In genomic region chr3:128746881-128747280, GRCh38 we compare ENCODE assay signal across 18 cellular contexts. TPM values are rescaled to one million over a fixed set of nuclear protein-coding genes. Genes with fewer than 3 reads are reported as not detected.
A peak's percentile ranks its signal among the peaks of the same experiment; 100 is the strongest.
DNase-seq lines count a peak whose midpoint lies in the region; ATAC-seq and TF ChIP-seq lines count a peak whose summit lies in the region.
"Had no signal": no experiment of that assay in that cellular context is flagged by ENCODE, and none has a peak within 500 bp of the region (broad histone marks: within the 10 kb centered on the region; RNA-seq: fewer than 3 reads in every experiment).

No MANE protein-coding gene starts in this region.

- no peak overlapping the region for H3K9ac ChIP-seq in trophoblast cell (ENCODE audit: low read length)
- H3K9ac ChIP-seq: BLaER1 had no signal

- H3K4me3 ChIP-seq in right lobe of liver (no peak overlapping the region), trophoblast cell (ENCODE audit: low read depth, low read length) (no peak overlapping the region)
- H3K4me3 ChIP-seq: BLaER1, GM12878, HAP-1 had no signal

- no peak overlapping the region for H2AFZ ChIP-seq in trophoblast cell (ENCODE audit: insufficient read depth, low read length, poor library complexity)

- H3K27me3 ChIP-seq in right lobe of liver (no peaks in the 10 kb centered on the region), trophoblast cell (ENCODE audit: insufficient read depth, low read length) (no peaks in the 10 kb centered on the region)
- H3K27me3 ChIP-seq: BLaER1 had no signal

- no peak overlapping the region for H2BK12ac ChIP-seq in trophoblast cell (ENCODE audit: low read length)

- no peak overlapping the region for H4K91ac ChIP-seq in trophoblast cell (ENCODE audit: low read depth, low read length)

- H4K8ac ChIP-seq in trophoblast cell (ENCODE audit: low read depth, low read length): no peak overlapping the region

- no peak overlapping the region for H3K23ac ChIP-seq in trophoblast cell (ENCODE audit: low read length)

- H3K79me2 ChIP-seq in trophoblast cell (ENCODE audit: control insufficient read depth, insufficient read depth, low read length, poor library complexity): peaks cover 19% of the 10 kb centered on the region

- H3K4ac ChIP-seq in trophoblast cell (ENCODE audit: low read depth, low read length): peak overlapping the region; percentile 52

- H3K27ac ChIP-seq in right lobe of liver (no peak overlapping the region), trophoblast cell (ENCODE audit: low read depth, low read length) (no peak overlapping the region)
- H3K27ac ChIP-seq: BLaER1, C4-2B had no signal

- H3K4me1 ChIP-seq in right lobe of liver (peaks cover 0 to 14% (median 0%) of the 10 kb centered on the region in 4 donors), trophoblast cell (ENCODE audit: control insufficient read depth in 1 of 2, insufficient read depth in 2 of 2, low read length in 2 of 2) (no peaks in the 10 kb centered on the region)
- H3K4me1 ChIP-seq: BLaER1, Caco-2, HAP-1 had no signal

- no peak overlapping the region for H2AK5ac ChIP-seq in trophoblast cell (ENCODE audit: low read length)

- no peak for TF ChIP-seq CTCF in right lobe of liver (IDR thresholded peaks at IDR 0.05)

- no peaks in the 10 kb centered on the region for H3K9me3 ChIP-seq in right lobe of liver
- H3K9me3 ChIP-seq in trophoblast cell (ENCODE audit: insufficient read depth, low read depth, low read length): peaks cover 6% of the 10 kb centered on the region
- H3K9me3 ChIP-seq: Caco-2, HAP-1 had no signal

- TF ChIP-seq POLR2A in right lobe of liver (IDR thresholded peaks at IDR 0.05): no peak

- no peak overlapping the region for H2BK120ac ChIP-seq in trophoblast cell (ENCODE audit: insufficient read depth, low read length, poor library complexity)

- H3K79me1 ChIP-seq in trophoblast cell (ENCODE audit: low read length): no peaks in the 10 kb centered on the region

- no peak overlapping the region for H4K12ac ChIP-seq in trophoblast cell (ENCODE audit: low read depth, low read length)

- 36% methylated on average over 2 of the region's 2 CpGs for WGBS in right lobe of liver (ENCODE audit: insufficient coverage, low coverage, low lambda C conversion rate, missing lambda C conversion rate)
- WGBS in trophoblast cell (ENCODE audit: extremely low coverage, insufficient coverage, insufficient read length): no CpG with 5 or more reads among the region's 2 CpGs

- H3K14ac ChIP-seq in trophoblast cell (ENCODE audit: low read length): no peak overlapping the region

- H2BK5ac ChIP-seq in trophoblast cell (ENCODE audit: low read depth, low read length, poor library complexity): no peak overlapping the region

- intact Hi-C loops in left colon (cut with DNase I, micrococcal nuclease) (no loop called here), right lobe of liver (cut with DNase I) (no loop called here)

- no peak for DNase-seq in left colon
- no peak for DNase-seq in right lobe of liver
- no peak for DNase-seq in trophoblast cell
- no peak for DNase-seq in NCI-H510A (lab: John Stamatoyannopoulos, UW)
- no peak for DNase-seq in NOMO-1 treated with DMSO at 0.1 percent for 48 hours (lab: John Stamatoyannopoulos, UW; ENCODE audit: unreplicated experiment)
- no peak for DNase-seq in GM19240 (ENCODE audit: insufficient read length, low spot score)
- DNase-seq: Caco-2; CD4-positive, CD25-positive, alpha-beta regulatory T cell; CD8-positive, alpha-beta T cell; DMS153; EL; GDM1; GOT3; HFFc6 had no signal

- H3K36me3 ChIP-seq in right lobe of liver (no peaks in the 10 kb centered on the region), trophoblast cell (ENCODE audit: control insufficient read depth in 1 of 2, insufficient read depth in 2 of 2, low read length in 2 of 2) (peaks cover 16 to 23% of the 10 kb centered on the region in 2 experiments)

- no peak overlapping the region for H3K18ac ChIP-seq in trophoblast cell (ENCODE audit: low read length)

- H3K4me2 ChIP-seq in trophoblast cell (ENCODE audit: low read length): no peak overlapping the region
- H3K4me2 ChIP-seq: BLaER1 had no signal

- ATAC-seq in left colon: peak; percentile 83
- ATAC-seq in right lobe of liver: peak; percentile 35 to 69 (median 44)
- ATAC-seq: CD8-positive, alpha-beta T cell; GM12878 had no signal

RNA-seq across cellular contexts. Expression of gene RAB7A, which starts 20.9 kb away (rescaled TPM):
- total RNA-seq in left colon (100 to 1,000 TPM; 254 to 307 TPM), right lobe of liver (100 to 1,000 TPM in 4 of 6 experiments, 10 to 100 TPM in 2; 84.0 to 145 (median 119) TPM)
- 236 and 247 TPM in 2 replicates for polyA plus RNA-seq in trophoblast cell (2013)
